In genomic region chr1:169692766-169693460, GRCh38 we compare ENCODE assay signal across 1 cellular context.
TF ChIP-seq lines count a peak whose summit lies in the region.

No MANE protein-coding gene starts in this region.

TF ChIP-seq in WTC11, 78 proteins besides CTCF, POLR2A, EP300 and RAD21 (continued from another document):
- TF ChIP-seq, protein P1, sequence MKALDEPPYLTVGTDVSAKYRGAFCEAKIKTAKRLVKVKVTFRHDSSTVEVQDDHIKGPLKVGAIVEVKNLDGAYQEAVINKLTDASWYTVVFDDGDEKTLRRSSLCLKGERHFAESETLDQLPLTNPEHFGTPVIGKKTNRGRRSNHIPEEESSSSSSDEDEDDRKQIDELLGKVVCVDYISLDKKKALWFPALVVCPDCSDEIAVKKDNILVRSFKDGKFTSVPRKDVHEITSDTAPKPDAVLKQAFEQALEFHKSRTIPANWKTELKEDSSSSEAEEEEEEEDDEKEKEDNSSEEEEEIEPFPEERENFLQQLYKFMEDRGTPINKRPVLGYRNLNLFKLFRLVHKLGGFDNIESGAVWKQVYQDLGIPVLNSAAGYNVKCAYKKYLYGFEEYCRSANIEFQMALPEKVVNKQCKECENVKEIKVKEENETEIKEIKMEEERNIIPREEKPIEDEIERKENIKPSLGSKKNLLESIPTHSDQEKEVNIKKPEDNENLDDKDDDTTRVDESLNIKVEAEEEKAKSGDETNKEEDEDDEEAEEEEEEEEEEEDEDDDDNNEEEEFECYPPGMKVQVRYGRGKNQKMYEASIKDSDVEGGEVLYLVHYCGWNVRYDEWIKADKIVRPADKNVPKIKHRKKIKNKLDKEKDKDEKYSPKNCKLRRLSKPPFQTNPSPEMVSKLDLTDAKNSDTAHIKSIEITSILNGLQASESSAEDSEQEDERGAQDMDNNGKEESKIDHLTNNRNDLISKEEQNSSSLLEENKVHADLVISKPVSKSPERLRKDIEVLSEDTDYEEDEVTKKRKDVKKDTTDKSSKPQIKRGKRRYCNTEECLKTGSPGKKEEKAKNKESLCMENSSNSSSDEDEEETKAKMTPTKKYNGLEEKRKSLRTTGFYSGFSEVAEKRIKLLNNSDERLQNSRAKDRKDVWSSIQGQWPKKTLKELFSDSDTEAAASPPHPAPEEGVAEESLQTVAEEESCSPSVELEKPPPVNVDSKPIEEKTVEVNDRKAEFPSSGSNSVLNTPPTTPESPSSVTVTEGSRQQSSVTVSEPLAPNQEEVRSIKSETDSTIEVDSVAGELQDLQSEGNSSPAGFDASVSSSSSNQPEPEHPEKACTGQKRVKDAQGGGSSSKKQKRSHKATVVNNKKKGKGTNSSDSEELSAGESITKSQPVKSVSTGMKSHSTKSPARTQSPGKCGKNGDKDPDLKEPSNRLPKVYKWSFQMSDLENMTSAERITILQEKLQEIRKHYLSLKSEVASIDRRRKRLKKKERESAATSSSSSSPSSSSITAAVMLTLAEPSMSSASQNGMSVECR (CRISPR knock-in tag; IDR thresholded peaks at IDR 0.05; ENCODE audit: borderline replicate concordance), result no peak
- TF ChIP-seq ZNF671 (CRISPR knock-in tag; IDR thresholded peaks at IDR 0.05) (no peak), E2F4 (CRISPR knock-in tag; IDR thresholded peaks at IDR 0.05; ENCODE audit: borderline replicate concordance, low read depth) (no peak), ZMAT4 (CRISPR knock-in tag; IDR thresholded peaks at IDR 0.05) (no peak), TP53 (CRISPR knock-in tag; IDR thresholded peaks at IDR 0.05) (no peak), ZNF121 (CRISPR knock-in tag; IDR thresholded peaks at IDR 0.05) (no peak)
